In genomic region chr20:31537116-31537858, GRCh38 we compare ENCODE assay signal across 1 cellular context.
TF ChIP-seq lines count a peak whose summit lies in the region.

No MANE protein-coding gene starts in this region.

TF ChIP-seq in HepG2, 621 proteins besides CTCF, POLR2A, EP300 and RAD21 (continued from another document):
- TF ChIP-seq POLR2AphosphoS2 (IDR thresholded peaks at IDR 0.05; ENCODE audit: low read depth, low read length) (0 out of 2 replicates have a peak, but pooled peaks have one; percentile 2), RBM22 (optimal IDR thresholded peaks at IDR 0.05; ENCODE audit: low read length) (peak; percentile 27), BCL6 (CRISPR knock-in tag; IDR thresholded peaks at IDR 0.05) (no peak), POLR2AphosphoS5 (IDR thresholded peaks at IDR 0.05; ENCODE audit: low read depth, low read length) (peak; percentile 4; the same call in 1 of the 2 replicates), ZNF703 (CRISPR knock-in tag; IDR thresholded peaks at IDR 0.05; ENCODE audit: borderline replicate concordance) (no peak), SP140L (CRISPR knock-in tag; IDR thresholded peaks at IDR 0.05; ENCODE audit: borderline replicate concordance) (no peak), RAD51 (IDR thresholded peaks at IDR 0.05; ENCODE audit: borderline replicate concordance) (no peak), ZNF709 (CRISPR knock-in tag; IDR thresholded peaks at IDR 0.05) (0 out of 2 replicates have a peak, but pooled peaks have one; percentile 29)
